13 cellular contexts compared by ENCODE assay signal in genomic region chr1:53195211-53195909, GRCh38. TPM values are rescaled to one million over a fixed set of nuclear protein-coding genes. Genes with fewer than 3 reads are reported as not detected.
DNase-seq lines count a peak whose midpoint lies in the region; ATAC-seq, FAIRE-seq and TF ChIP-seq lines count a peak whose summit lies in the region.
"Had no signal": no experiment of that assay in that cellular context is flagged by ENCODE, and none has a peak within 500 bp of the region (broad histone marks: within the 10 kb centered on the region; RNA-seq: fewer than 3 reads in every experiment).

No MANE protein-coding gene starts in this region.

- no peak for TF ChIP-seq CTCF in astrocyte (IDR thresholded peaks at IDR 0.05; ENCODE audit: insufficient read depth, low read depth, low read length)
- no peak for TF ChIP-seq CTCF in lower lobe of right lung (IDR thresholded peaks at IDR 0.05)
- no peak for TF ChIP-seq CTCF in stomach (IDR thresholded peaks at IDR 0.05)

- H3K9ac ChIP-seq in astrocyte (ENCODE audit: low read length): no peak overlapping the region

- no peak overlapping the region for H3K27ac ChIP-seq in astrocyte (ENCODE audit: low read depth, low read length)
- H3K27ac ChIP-seq in lower lobe of right lung: peak overlapping the region; percentile 100
- peak overlapping the region in 4 of 5 donors; percentile 96 to 99 (median 99) for H3K27ac ChIP-seq in stomach

- TF ChIP-seq EP300 in stomach (IDR thresholded peaks at IDR 0.05): no peak

- H3K9me3 ChIP-seq in astrocyte (ENCODE audit: insufficient read depth, low read depth, low read length) (no peaks in the 10 kb centered on the region), lower lobe of right lung (no peaks in the 10 kb centered on the region), stomach (no peaks in the 10 kb centered on the region)

- peaks cover 5% of the 10 kb centered on the region for H4K20me1 ChIP-seq in astrocyte (ENCODE audit: insufficient read depth, low read length)

- intact Hi-C loops in lower lobe of right lung (cut with DNase I) (no loop called here), stomach (cut with DNase I; ENCODE audit: low total_unique reads) (no loop called here)

- no peak overlapping the region for H2AFZ ChIP-seq in astrocyte (ENCODE audit: low read depth, low read length)

- 70 to 87% (median 82%) methylated on average over 10 of the region's 10 CpGs for WGBS in stomach, 5 donors

- H3K36me3 Mint-ChIP-seq in T-helper 2 cell treated with Interferon-gamma antibody and Interleukin-4, amounts not matched to agents 5 μg/mL and 100 μg/mL, for 36 hours (ENCODE audit: low read depth): peaks cover 16% of the 10 kb centered on the region
- no peaks in the 10 kb centered on the region for H3K36me3 Mint-ChIP-seq in astrocyte (ENCODE audit: low read depth, unreplicated experiment)

- peaks cover 18% of the 10 kb centered on the region for H3K79me2 ChIP-seq in astrocyte (ENCODE audit: insufficient read depth, low read length)

- H3K27ac Mint-ChIP-seq in T-helper 2 cell treated with Interferon-gamma antibody and Interleukin-4, amounts not matched to agents 5 μg/mL and 100 μg/mL, for 36 hours: peak overlapping the region; percentile 26
- H3K27ac Mint-ChIP-seq in astrocyte (ENCODE audit: unreplicated experiment): no peak overlapping the region

- TF ChIP-seq POLR2A in stomach (IDR thresholded peaks at IDR 0.05): no peak

- H3K27me3 Mint-ChIP-seq in T-helper 2 cell treated with Interferon-gamma antibody and Interleukin-4, amounts not matched to agents 5 μg/mL and 100 μg/mL, for 36 hours (ENCODE audit: low read depth): no peaks in the 10 kb centered on the region
- H3K27me3 Mint-ChIP-seq in astrocyte (ENCODE audit: low read depth, unreplicated experiment): peaks cover 5% of the 10 kb centered on the region

- peaks cover 12% of the 10 kb centered on the region for H3K4me1 ChIP-seq in astrocyte (ENCODE audit: insufficient read depth, low read length)
- peaks cover 34% of the 10 kb centered on the region for H3K4me1 ChIP-seq in lower lobe of right lung
- peaks cover 20 to 45% (median 34%) of the 10 kb centered on the region in 4 donors for H3K4me1 ChIP-seq in stomach

- peaks cover 23% of the 10 kb centered on the region for H3K4me1 Mint-ChIP-seq in T-helper 2 cell treated with Interferon-gamma antibody and Interleukin-4, amounts not matched to agents 5 μg/mL and 100 μg/mL, for 36 hours (ENCODE audit: low read depth)
- peaks cover 9% of the 10 kb centered on the region for H3K4me1 Mint-ChIP-seq in astrocyte (ENCODE audit: low read depth, unreplicated experiment)

- H3K4me2 ChIP-seq in astrocyte (ENCODE audit: low read length): no peak overlapping the region

- no peak overlapping the region for H3K4me3 ChIP-seq in astrocyte (ENCODE audit: insufficient read depth, low read depth, low read length)
- peak overlapping the region; percentile 93 for H3K4me3 ChIP-seq in lower lobe of right lung
- H3K4me3 ChIP-seq in stomach: peak overlapping the region in 1 of 4 donors; percentile 97

- H3K36me3 ChIP-seq in astrocyte (ENCODE audit: insufficient read depth, low read length) (no peaks in the 10 kb centered on the region), lower lobe of right lung (no peaks in the 10 kb centered on the region), stomach (peaks cover 0 to under 1% (median under 1%) of the 10 kb centered on the region in 4 donors)

- ATAC-seq in lower lobe of right lung (no peak), HG03045 (IDR thresholded peaks at IDR 0.05; ENCODE audit: unreplicated experiment) (no peak), GM18873 (IDR thresholded peaks at IDR 0.05; ENCODE audit: low FRiP score, unreplicated experiment) (no peak)

- no peaks in the 10 kb centered on the region for H3K9me3 Mint-ChIP-seq in T-helper 2 cell treated with Interferon-gamma antibody and Interleukin-4, amounts not matched to agents 5 μg/mL and 100 μg/mL, for 36 hours
- H3K9me3 Mint-ChIP-seq in astrocyte (ENCODE audit: unreplicated experiment): no peaks in the 10 kb centered on the region

- H3K27me3 ChIP-seq in astrocyte (ENCODE audit: insufficient read depth, low read length) (no peaks in the 10 kb centered on the region), lower lobe of right lung (ENCODE audit: low read depth) (no peaks in the 10 kb centered on the region), stomach (no peaks in the 10 kb centered on the region)

- no peak for DNase-seq in T-helper 2 cell treated with Interferon-gamma antibody and Interleukin-4, amounts not matched to agents 5 μg/mL and 100 μg/mL, for 36 hours (ENCODE audit: low spot score)
- no peak for DNase-seq in T-helper 2 cell
- no peak for DNase-seq in astrocyte (ENCODE audit: low read depth)
- DNase-seq in lower lobe of right lung: no peak
- no peak for DNase-seq in stomach
- no peak for DNase-seq in NCI-H1930 (lab: John Stamatoyannopoulos, UW)
- DNase-seq: 8988T; effector CD8-positive, alpha-beta T cell; GF-D8; NCI-H2107 had no signal

- no peak for FAIRE-seq in astrocyte (lab: Jason Lieb, UNC)

- H3K4me3 Mint-ChIP-seq in T-helper 2 cell treated with Interferon-gamma antibody and Interleukin-4, amounts not matched to agents 5 μg/mL and 100 μg/mL, for 36 hours: peak overlapping the region; percentile 34
- peak overlapping the region; percentile 83 for H3K4me3 Mint-ChIP-seq in astrocyte (ENCODE audit: unreplicated experiment)

RNA-seq across cellular contexts. Expression of gene CPT2, which starts 1.3 kb away (rescaled TPM):
- total RNA-seq in astrocyte (10.4 and 12.7 TPM in 2 replicates), lower lobe of right lung (26.3 TPM), stomach (100 to 1,000 TPM in 1 of 5 donors, 10 to 100 TPM in 3, 1 to 10 TPM in 1; 2.3 to 221 (median 24.2) TPM)
- 10 to 100 TPM; 12.3 to 30.5 (median 14.6) TPM for polyA plus RNA-seq in stomach

RNA-seq across cellular contexts. Expression of gene CZIB, which starts 25.1 kb away (rescaled TPM):
- total RNA-seq in astrocyte: 32.3 and 34.5 TPM in 2 replicates
- 60.2 TPM for total RNA-seq in lower lobe of right lung
- total RNA-seq in stomach: 10 to 100 TPM; 31.6 to 52.7 (median 38.0) TPM
- 10 to 100 TPM; 60.8 to 78.8 (median 74.9) TPM for polyA plus RNA-seq in stomach

RNA-seq across cellular contexts. Expression of gene MAGOH, which starts 43.0 kb away (rescaled TPM):
- total RNA-seq in astrocyte (34.8 and 35.7 TPM in 2 replicates), lower lobe of right lung (34.4 TPM), stomach (10 to 100 TPM in 3 of 5 donors, 1 to 10 TPM in 2; 2.9 to 58.3 (median 25.5) TPM)
- polyA plus RNA-seq in stomach: 100 to 1,000 TPM in 1 of 3 donors, 10 to 100 TPM in 2; 73.3 to 105 (median 81.9) TPM

RNA-seq across cellular contexts. Expression of gene SLC1A7, which starts 52.9 kb away (rescaled TPM):
- total RNA-seq in astrocyte (not detected in 2 replicates), lower lobe of right lung (0.68 TPM), stomach (under 1 TPM in 2 of 5 donors, not detected in 3; 0.29 to 0.45 TPM)
- polyA plus RNA-seq in stomach: under 1 TPM in 1 of 3 donors, not detected in 2; 0.08 TPM
- total RNA-seq: HT1080 had no signal
